Comparison of ENCODE assay signal across 1 cellular context in genomic region chr9:35951736-35952135, GRCh38.
TF ChIP-seq lines count a peak whose summit lies in the region.

No MANE protein-coding gene starts in this region.

TF ChIP-seq in endothelial cell of umbilical vein, 7 proteins besides CTCF, POLR2A, EP300 and RAD21:
- TF ChIP-seq GATA2 (IDR thresholded peaks at IDR 0.05; ENCODE audit: insufficient read depth, insufficient read length, low read depth, low read length) (peak; percentile 95), FOS (IDR thresholded peaks at IDR 0.05; ENCODE audit: borderline replicate concordance, insufficient read depth, low read length) (peak; percentile 44), POLR2AphosphoS5 (IDR thresholded peaks at IDR 0.05; ENCODE audit: insufficient read depth, low read depth, low read length) (peak; percentile 54), EZH2 (IDR thresholded peaks at IDR 0.05; ENCODE audit: borderline replicate concordance, low read depth, low read length, severe bottlenecking) (no peak), JUN (IDR thresholded peaks at IDR 0.05; ENCODE audit: borderline replicate concordance, insufficient read depth, insufficient read length, low read depth) (peak; percentile 79), MYC (IDR thresholded peaks at IDR 0.05; ENCODE audit: low read depth, low read length) (no peak)
- TF ChIP-seq, protein P1, sequence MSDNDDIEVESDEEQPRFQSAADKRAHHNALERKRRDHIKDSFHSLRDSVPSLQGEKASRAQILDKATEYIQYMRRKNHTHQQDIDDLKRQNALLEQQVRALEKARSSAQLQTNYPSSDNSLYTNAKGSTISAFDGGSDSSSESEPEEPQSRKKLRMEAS (IDR thresholded peaks at IDR 0.05; ENCODE audit: insufficient read depth, insufficient read length), result no peak
